Comparison of ENCODE assay signal across 8 cellular contexts in the genomic region with DNA sequence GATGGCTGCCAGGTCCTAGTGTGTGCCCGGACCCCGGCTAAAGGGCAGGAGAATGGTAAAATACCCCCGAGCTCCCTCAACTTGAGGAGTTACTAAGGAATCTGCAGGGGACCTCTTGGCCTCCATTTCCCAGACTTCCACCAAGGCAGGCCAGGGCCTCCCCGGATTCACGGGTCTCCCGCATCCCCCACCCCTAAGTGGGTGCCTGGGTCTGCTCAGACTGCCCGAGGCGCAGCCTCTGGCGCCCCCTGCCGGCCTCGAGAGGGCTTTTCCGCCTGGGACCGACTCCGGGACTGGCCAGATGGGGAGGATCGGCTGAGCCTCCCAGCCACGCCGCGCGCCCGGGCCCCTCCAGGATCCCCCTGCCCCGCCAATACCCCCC. TPM values are rescaled to one million over a fixed set of nuclear protein-coding genes. Genes with fewer than 3 reads are reported as not detected.
DNase-seq lines count a peak whose midpoint lies in the region; ATAC-seq lines count a peak whose summit lies in the region.

No MANE protein-coding gene starts in this region.

- DNase-seq in NK-92 treated with Interleukin-12 subunit alpha and Interleukin-12 subunit beta, amount 100 ng/mL, for 24 hours (lab: John Stamatoyannopoulos, UW) = peak; percentile 31
- DNase-seq in NK-92 (lab: John Stamatoyannopoulos, UW; ENCODE audit: unreplicated experiment) (no peak), NOMO-1 (lab: John Stamatoyannopoulos, UW; ENCODE audit: unreplicated experiment in 2 of 2) (peak; percentile 55 to 65), activated T-cell treated with anti-CD3 and anti-CD28 coated beads for 24 hours (ENCODE audit: low read depth) (peak; percentile 71), myocyte (ENCODE audit: low read depth) (peak; percentile 74)
- peak; percentile 57 to 72 for DNase-seq in stimulated activated CD8-positive, alpha-beta memory T cell treated with anti-CD3 and anti-CD28 coated beads, Interleukin-7, amount 100 ng/mL, for 48 hours (ENCODE audit: extremely low read depth in 1 of 2, low read depth in 1 of 2)

- no peaks in the 10 kb centered on the region for H3K9me3 ChIP-seq in esophagus (ENCODE audit: control insufficient read depth in 2 of 2, insufficient read depth in 1 of 2, low read depth in 1 of 2, low read length in 1 of 2)

- peaks cover 3 to 19% of the 10 kb centered on the region in 2 donors for H3K4me1 ChIP-seq in esophagus (ENCODE audit: control insufficient read depth in 2 of 2, insufficient read depth in 2 of 2, low read length in 1 of 2)

- peak overlapping the region; percentile 95 to 98 for H3K27ac ChIP-seq in esophagus (ENCODE audit: low read depth in 2 of 2, low read length in 1 of 2)

- H3K36me3 ChIP-seq in esophagus (ENCODE audit: control insufficient read depth in 2 of 2, insufficient read depth in 2 of 2, low read length in 1 of 2) = no peaks in the 10 kb centered on the region

- H3K27me3 ChIP-seq in esophagus (ENCODE audit: control insufficient read depth in 1 of 2, insufficient read depth in 2 of 2, low read length in 2 of 2) = no peaks in the 10 kb centered on the region

- H3K4me3 ChIP-seq in esophagus (ENCODE audit: low read depth in 1 of 2, low read length in 2 of 2) = peak overlapping the region; percentile 67 to 81

- peak; percentile 52 for ATAC-seq in HG03378 (IDR thresholded peaks at IDR 0.05; ENCODE audit: unreplicated experiment)

- WGBS in esophagus, 2 donors = 8 to 12% methylated on average over 18 to 21 of the region's 21 CpGs

RNA-seq across cellular contexts. Expression of a gene that starts 1.7 kb away (rescaled TPM):
- 10 to 100 TPM; 18.5 to 28.0 TPM for polyA plus RNA-seq in esophagus
- total RNA-seq in myocyte = 52.4 and 88.3 TPM in 2 replicates
- 78.1 TPM for polyA plus RNA-seq in myocyte (2012)

RNA-seq across cellular contexts. Expression of a gene that starts 23.8 kb away (rescaled TPM):
- 10 to 100 TPM; 23.9 to 53.9 TPM for polyA plus RNA-seq in esophagus
- 24.4 and 38.2 TPM in 2 replicates for total RNA-seq in myocyte
- 38.4 TPM for polyA plus RNA-seq in myocyte (2012)
